Comparison of ENCODE assay signal across 20 cellular contexts in genomic region chr12:4012073-4012472, GRCh38.
"Had no signal": no experiment of that assay in that cellular context is flagged by ENCODE, and none has a peak within 500 bp of the region (broad histone marks: within the 10 kb centered on the region; RNA-seq: fewer than 3 reads in every experiment).

No MANE protein-coding gene starts in this region.

- H3K4me3 Mint-ChIP-seq: activated naive CD4-positive, alpha-beta T cell treated with anti-CD3 and anti-CD28 coated beads, Interleukin-2, amount 10 ng/mL, durations not matched to agents 7 days and 5 days; nephron progenitor cell; stimulated activated naive B cell treated with anti-CD40 and anti-IgM and Interleukin-4, amounts not matched to agents 10 μg/mL and 1 μg/mL and 100 μg/mL, for 72 hours; type B pancreatic cell; WTC11 had no signal

- H3K4me1 ChIP-seq: heart right ventricle, sigmoid colon had no signal

- H3K27ac ChIP-seq: heart right ventricle, sigmoid colon had no signal

- H3K36me3 Mint-ChIP-seq: activated naive CD4-positive, alpha-beta T cell treated with anti-CD3 and anti-CD28 coated beads, Interleukin-2, amount 10 ng/mL, durations not matched to agents 7 days and 5 days; stimulated activated naive B cell treated with anti-CD40 and anti-IgM and Interleukin-4, amounts not matched to agents 10 μg/mL and 1 μg/mL and 100 μg/mL, for 72 hours had no signal

- H3K4me1 Mint-ChIP-seq: activated naive CD4-positive, alpha-beta T cell treated with anti-CD3 and anti-CD28 coated beads, Interleukin-2, amount 10 ng/mL, durations not matched to agents 7 days and 5 days; stimulated activated naive B cell treated with anti-CD40 and anti-IgM and Interleukin-4, amounts not matched to agents 10 μg/mL and 1 μg/mL and 100 μg/mL, for 72 hours had no signal

- H3K9me3 ChIP-seq: heart right ventricle, sigmoid colon had no signal

- H3K4me3 ChIP-seq: heart right ventricle, sigmoid colon, smooth muscle cell had no signal

- FAIRE-seq: TTC549 had no signal

- ATAC-seq: heart right ventricle; stimulated activated naive B cell treated with anti-CD40 and anti-IgM and Interleukin-4, amounts not matched to agents 10 μg/mL and 1 μg/mL and 100 μg/mL, for 72 hours; WTC11 had no signal

- H3K36me3 ChIP-seq: heart right ventricle, sigmoid colon had no signal

- DNase-seq: activated CD4-positive, alpha-beta T cell treated with anti-CD3 and anti-CD28 coated beads, Interleukin-2, amount 50 U/mL, for 4 hours; activated CD8-positive, alpha-beta memory T cell treated with anti-CD3 and anti-CD28 coated beads, Interleukin-2, amount 50 U/mL, for 48 hours; activated effector memory CD4-positive, alpha-beta T cell treated with Interleukin-2 at 50 U/mL for 16 hours; activated naive CD4-positive, alpha-beta T cell treated with anti-CD3 and anti-CD28 coated beads, Interleukin-2, amount 10 ng/mL, durations not matched to agents 7 days and 5 days; activated T-cell treated with anti-CD3 and anti-CD28 coated beads, Interleukin-2, amount 50 U/mL, for 48 hours; amygdala; foreskin fibroblast; heart right ventricle; nephron progenitor cell; nucleus accumbens; posterior cingulate gyrus; sigmoid colon; stimulated activated CD4-positive, alpha-beta T cell treated with anti-CD3 and anti-CD28 coated beads, Interleukin-15, amount 100 ng/mL, for 24 hours; stimulated activated CD8-positive, alpha-beta memory T cell treated with anti-CD3 and anti-CD28 coated beads, Interleukin-4, amount 100 ng/mL, for 48 hours; stimulated activated naive B cell treated with anti-CD40 and anti-IgM and Interleukin-4, amounts not matched to agents 10 μg/mL and 1 μg/mL and 100 μg/mL, for 72 hours; T-helper 1 cell had no signal

- H3K9me3 Mint-ChIP-seq: activated naive CD4-positive, alpha-beta T cell treated with anti-CD3 and anti-CD28 coated beads, Interleukin-2, amount 10 ng/mL, durations not matched to agents 7 days and 5 days; nephron progenitor cell; stimulated activated naive B cell treated with anti-CD40 and anti-IgM and Interleukin-4, amounts not matched to agents 10 μg/mL and 1 μg/mL and 100 μg/mL, for 72 hours; WTC11 had no signal

- H3K27ac Mint-ChIP-seq: activated naive CD4-positive, alpha-beta T cell treated with anti-CD3 and anti-CD28 coated beads, Interleukin-2, amount 10 ng/mL, durations not matched to agents 7 days and 5 days; stimulated activated naive B cell treated with anti-CD40 and anti-IgM and Interleukin-4, amounts not matched to agents 10 μg/mL and 1 μg/mL and 100 μg/mL, for 72 hours; WTC11 had no signal

- H3K4me2 ChIP-seq: smooth muscle cell had no signal
